40 cellular contexts compared by ENCODE assay signal in the genomic region with DNA sequence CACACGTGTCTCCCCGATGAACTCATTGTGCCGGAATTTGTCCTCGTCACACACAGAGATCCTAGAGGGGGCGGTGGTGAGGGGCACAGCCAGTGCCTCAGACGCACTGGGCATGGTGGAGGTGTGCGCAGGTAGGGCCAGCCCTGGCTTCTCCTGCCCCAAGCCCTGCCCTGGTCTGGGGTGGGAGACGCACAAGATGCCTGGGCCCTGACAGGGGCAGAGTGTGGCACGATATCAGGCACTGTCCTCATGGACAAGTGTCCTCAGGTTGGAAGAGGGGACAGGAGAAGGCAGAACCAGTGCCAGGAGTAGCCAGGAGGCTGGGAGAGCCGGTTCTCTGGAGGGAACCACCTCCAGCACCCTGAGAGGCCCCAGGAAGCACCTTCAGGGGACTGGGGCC. TPM values are rescaled to one million over a fixed set of nuclear protein-coding genes. Genes with fewer than 3 reads are reported as not detected.
"Had no signal": no experiment of that assay in that cellular context is flagged by ENCODE, and none has a peak within 500 bp of the region (broad histone marks: within the 10 kb centered on the region; RNA-seq: fewer than 3 reads in every experiment).

No MANE protein-coding gene starts in this region.

- H3K27ac ChIP-seq: adrenal gland, ascending aorta, breast epithelium, cardiac muscle cell, colonic mucosa, epithelial cell of prostate, esophagus squamous epithelium, gastroesophageal sphincter, WERI-Rb-1 had no signal

- H3K27me3 ChIP-seq: adrenal gland, ascending aorta, breast epithelium, cardiac muscle cell, colonic mucosa, esophagus squamous epithelium, gastroesophageal sphincter had no signal

- H3K9me3 ChIP-seq: adrenal gland, ascending aorta, breast epithelium, colonic mucosa, esophagus squamous epithelium, gastroesophageal sphincter had no signal

- H3K9me3 Mint-ChIP-seq: activated CD4-positive, alpha-beta T cell treated with anti-CD3 and anti-CD28 coated beads, Interleukin-2, amount 10 ng/mL, durations not matched to agents 24 days and 14 days; activated CD8-positive, alpha-beta T cell treated with anti-CD3 and anti-CD28 coated beads for 36 hours; activated naive CD4-positive, alpha-beta T cell treated with anti-CD3 and anti-CD28 coated beads for 36 hours; activated naive CD4-positive, alpha-beta T cell treated with anti-CD3 and anti-CD28 coated beads, Interleukin-2, amount 50 U/mL, for 24 hours; activated naive CD8-positive, alpha-beta T cell treated with anti-CD3 and anti-CD28 coated beads for 36 hours; activated naive CD8-positive, alpha-beta T cell treated with anti-CD3 and anti-CD28 coated beads, Interleukin-2, amount 50 U/mL, for 24 hours; activated T-cell treated with anti-CD3 and anti-CD28 coated beads, Interleukin-2, amount 50 U/mL, for 4 hours; activated T-helper 17 cell treated with anti-CD3 and anti-CD28 coated beads, Interleukin-2, amount 50 U/mL, for 72 hours; T-helper 2 cell treated with Interferon-gamma antibody and Interleukin-4, amounts not matched to agents 5 μg/mL and 100 μg/mL, for 36 hours had no signal

- H3K27me3 Mint-ChIP-seq: activated CD4-positive, alpha-beta T cell treated with anti-CD3 and anti-CD28 coated beads, Interleukin-2, amount 10 ng/mL, durations not matched to agents 24 days and 14 days; activated CD8-positive, alpha-beta T cell treated with anti-CD3 and anti-CD28 coated beads for 36 hours; activated naive CD8-positive, alpha-beta T cell treated with anti-CD3 and anti-CD28 coated beads for 36 hours; activated naive CD8-positive, alpha-beta T cell treated with anti-CD3 and anti-CD28 coated beads, Interleukin-2, amount 50 U/mL, for 24 hours had no signal

- ATAC-seq: activated CD4-positive, alpha-beta T cell treated with anti-CD3 and anti-CD28 coated beads for 36 hours; activated CD8-positive, alpha-beta T cell treated with anti-CD3 and anti-CD28 coated beads for 36 hours; activated naive CD8-positive, alpha-beta T cell treated with anti-CD3 and anti-CD28 coated beads, Interleukin-2, amount 50 U/mL, for 24 hours; activated T-cell treated with anti-CD3 and anti-CD28 coated beads, Interleukin-2, amount 50 U/mL, for 4 hours; activated T-helper 17 cell treated with anti-CD3 and anti-CD28 coated beads, Interleukin-2, amount 50 U/mL, for 72 hours; gastroesophageal sphincter; T-helper 17 cell had no signal

- DNase-seq: activated CD4-positive, alpha-beta T cell treated with anti-CD3 and anti-CD28 coated beads for 36 hours; activated CD4-positive, alpha-beta T cell treated with anti-CD3 and anti-CD28 coated beads, Interleukin-2, amount 10 ng/mL, durations not matched to agents 24 days and 14 days; activated CD4-positive, alpha-beta T cell treated with anti-CD3 and anti-CD28 coated beads, Interleukin-2, amount 50 U/mL, for 48 hours; activated CD4-positive, CD25-positive, alpha-beta regulatory T cell; activated CD4-positive, CD25-positive, alpha-beta regulatory T cell treated with anti-CD3 and anti-CD28 coated beads, Interleukin-2, amount 50 U/mL, for 72 hours; activated CD8-positive, alpha-beta memory T cell treated with anti-CD3 and anti-CD28 coated beads for 24 hours; activated CD8-positive, alpha-beta T cell treated with anti-CD3 and anti-CD28 coated beads for 36 hours; activated effector memory CD4-positive, alpha-beta T cell treated with Interleukin-2 at 50 U/mL for 16 hours; activated gamma-delta T cell treated with Interleukin-2 at 50 U/mL for 16 hours; activated naive CD4-positive, alpha-beta T cell treated with anti-CD3 and anti-CD28 coated beads for 36 hours; activated naive CD8-positive, alpha-beta T cell treated with anti-CD3 and anti-CD28 coated beads for 36 hours; activated naive CD8-positive, alpha-beta T cell treated with anti-CD3 and anti-CD28 coated beads, Interleukin-2, amount 50 U/mL, for 24 hours; activated T-cell treated with anti-CD3 and anti-CD28 coated beads, Interleukin-2, amount 50 U/mL, for 4 hours; adrenal gland; amygdala; central memory CD4-positive, alpha-beta T cell; cerebellar nuclear complex; colonic mucosa; effector CD8-positive, alpha-beta T cell; esophagus squamous epithelium; foreskin melanocyte; T-helper 1 cell; T-helper 17 cell; T1000; WERI-Rb-1 had no signal

- H3K36me3 ChIP-seq: adrenal gland, ascending aorta, breast epithelium, cardiac muscle cell, colonic mucosa, gastroesophageal sphincter had no signal

- H3K4me1 ChIP-seq: adrenal gland, ascending aorta, breast epithelium, colonic mucosa, esophagus squamous epithelium, gastroesophageal sphincter had no signal

- H3K4me3 Mint-ChIP-seq: activated CD4-positive, alpha-beta T cell treated with anti-CD3 and anti-CD28 coated beads for 36 hours; activated CD4-positive, alpha-beta T cell treated with anti-CD3 and anti-CD28 coated beads, Interleukin-2, amount 10 ng/mL, durations not matched to agents 24 days and 14 days; activated CD8-positive, alpha-beta T cell treated with anti-CD3 and anti-CD28 coated beads for 36 hours; activated naive CD4-positive, alpha-beta T cell treated with anti-CD3 and anti-CD28 coated beads for 36 hours; activated naive CD4-positive, alpha-beta T cell treated with anti-CD3 and anti-CD28 coated beads, Interleukin-2, amount 50 U/mL, for 24 hours; activated naive CD8-positive, alpha-beta T cell treated with anti-CD3 and anti-CD28 coated beads for 36 hours; activated naive CD8-positive, alpha-beta T cell treated with anti-CD3 and anti-CD28 coated beads, Interleukin-2, amount 50 U/mL, for 24 hours; activated T-cell treated with anti-CD3 and anti-CD28 coated beads, Interleukin-2, amount 50 U/mL, for 4 hours; activated T-helper 17 cell treated with anti-CD3 and anti-CD28 coated beads, Interleukin-2, amount 50 U/mL, for 72 hours; brain; T-helper 17 cell; T-helper 2 cell treated with Interferon-gamma antibody and Interleukin-4, amounts not matched to agents 5 μg/mL and 100 μg/mL, for 36 hours had no signal

- H3K4me3 ChIP-seq: adrenal gland, ascending aorta, breast epithelium, cardiac muscle cell, colonic mucosa, esophagus squamous epithelium, gastroesophageal sphincter had no signal

- H3K4me1 Mint-ChIP-seq: activated CD4-positive, alpha-beta T cell treated with anti-CD3 and anti-CD28 coated beads for 36 hours; activated CD4-positive, alpha-beta T cell treated with anti-CD3 and anti-CD28 coated beads, Interleukin-2, amount 10 ng/mL, durations not matched to agents 24 days and 14 days; activated naive CD4-positive, alpha-beta T cell treated with anti-CD3 and anti-CD28 coated beads, Interleukin-2, amount 50 U/mL, for 24 hours; activated naive CD8-positive, alpha-beta T cell treated with anti-CD3 and anti-CD28 coated beads for 36 hours; activated naive CD8-positive, alpha-beta T cell treated with anti-CD3 and anti-CD28 coated beads, Interleukin-2, amount 50 U/mL, for 24 hours; activated T-helper 17 cell treated with anti-CD3 and anti-CD28 coated beads, Interleukin-2, amount 50 U/mL, for 72 hours had no signal

- H3K27ac Mint-ChIP-seq: activated CD4-positive, alpha-beta T cell treated with anti-CD3 and anti-CD28 coated beads for 36 hours; activated CD4-positive, alpha-beta T cell treated with anti-CD3 and anti-CD28 coated beads, Interleukin-2, amount 10 ng/mL, durations not matched to agents 24 days and 14 days; activated CD8-positive, alpha-beta T cell treated with anti-CD3 and anti-CD28 coated beads for 36 hours; activated naive CD4-positive, alpha-beta T cell treated with anti-CD3 and anti-CD28 coated beads for 36 hours; activated naive CD4-positive, alpha-beta T cell treated with anti-CD3 and anti-CD28 coated beads, Interleukin-2, amount 50 U/mL, for 24 hours; activated naive CD8-positive, alpha-beta T cell treated with anti-CD3 and anti-CD28 coated beads for 36 hours; activated naive CD8-positive, alpha-beta T cell treated with anti-CD3 and anti-CD28 coated beads, Interleukin-2, amount 50 U/mL, for 24 hours; activated T-helper 17 cell treated with anti-CD3 and anti-CD28 coated beads, Interleukin-2, amount 50 U/mL, for 72 hours; brain; T-helper 17 cell; T-helper 2 cell treated with Interferon-gamma antibody and Interleukin-4, amounts not matched to agents 5 μg/mL and 100 μg/mL, for 36 hours had no signal

- H3K36me3 Mint-ChIP-seq: activated naive CD4-positive, alpha-beta T cell treated with anti-CD3 and anti-CD28 coated beads, Interleukin-2, amount 50 U/mL, for 24 hours; activated naive CD8-positive, alpha-beta T cell treated with anti-CD3 and anti-CD28 coated beads for 36 hours; brain had no signal

RNA-seq across cellular contexts. Expression of a gene that starts 20.0 kb away (rescaled TPM):
- total RNA-seq: activated CD8-positive, alpha-beta T cell treated with anti-CD3 and anti-CD28 coated beads for 36 hours; fibroblast of lung; fibroblast of villous mesenchyme had no signal
- polyA plus RNA-seq: fibroblast of lung had no signal

RNA-seq across cellular contexts. Expression of a gene that starts 24.1 kb away (rescaled TPM):
- total RNA-seq: activated CD4-positive, alpha-beta T cell treated with anti-CD3 and anti-CD28 coated beads for 36 hours; activated CD4-positive, alpha-beta T cell treated with anti-CD3 and anti-CD28 coated beads, Interleukin-2, amount 10 ng/mL, durations not matched to agents 24 days and 14 days; activated CD8-positive, alpha-beta T cell treated with anti-CD3 and anti-CD28 coated beads for 36 hours; activated naive CD4-positive, alpha-beta T cell treated with anti-CD3 and anti-CD28 coated beads for 36 hours; activated naive CD8-positive, alpha-beta T cell treated with anti-CD3 and anti-CD28 coated beads for 36 hours; activated T-cell treated with anti-CD3 and anti-CD28 coated beads, Interleukin-2, amount 50 U/mL, for 4 hours; activated T-helper 17 cell treated with anti-CD3 and anti-CD28 coated beads, Interleukin-2, amount 50 U/mL, for 72 hours; adrenal gland; ascending aorta; breast epithelium; cardiac muscle cell; colonic mucosa; dermis microvascular lymphatic vessel endothelial cell; endothelial cell of umbilical vein; esophagus squamous epithelium; fibroblast of lung; fibroblast of villous mesenchyme; gastroesophageal sphincter; glomerular endothelial cell; T-helper 17 cell had no signal
- polyA plus RNA-seq: adrenal gland, cardiac muscle cell, endothelial cell of umbilical vein, esophagus, fibroblast of lung had no signal
